Comparison of ENCODE assay signal across 18 cellular contexts in genomic region chr2:197058777-197059176, GRCh38.
A peak's percentile ranks its signal among the peaks of the same experiment; 100 is the strongest.
DNase-seq lines count a peak whose midpoint lies in the region; ATAC-seq and TF ChIP-seq lines count a peak whose summit lies in the region.
"Had no signal": no experiment of that assay in that cellular context is flagged by ENCODE, and none has a peak within 500 bp of the region (broad histone marks: within the 10 kb centered on the region; RNA-seq: fewer than 3 reads in every experiment).

No MANE protein-coding gene starts in this region.

- peaks cover 100% of the 10 kb centered on the region for H3K36me3 Mint-ChIP-seq in CD4-positive, alpha-beta T cell (ENCODE audit: low read depth)
- H3K36me3 Mint-ChIP-seq in immature natural killer cell, result peaks cover 31 to 72% (median 38%) of the 10 kb centered on the region in 3 donors

- CTCF ChIA-PET in CD4-positive, alpha-beta T cell (lab: Charles Lee), result no interaction called here

- peak overlapping the region; percentile 63 for H3K27ac Mint-ChIP-seq in CD4-positive, alpha-beta T cell
- H3K27ac Mint-ChIP-seq in immature natural killer cell, result peak overlapping the region in 5 of 6 donors; percentile 5 to 78 (median 62)

- intact Hi-C loops in CD4-positive, alpha-beta T cell (cut with DNase I, micrococcal nuclease), result no loop called here
- intact Hi-C loops in adrenal gland (cut with DNase I), result no loop called here

- ATAC-seq in CD4-positive, alpha-beta T cell (ENCODE audit: poor library complexity), result no peak
- no peak for ATAC-seq in HG03432 (IDR thresholded peaks at IDR 0.05; ENCODE audit: unreplicated experiment)
- ATAC-seq: HCT116 had no signal

- no peaks in the 10 kb centered on the region for H3K4me1 ChIP-seq in adrenal gland (replicated peaks in 1 of 2)
- H3K4me1 ChIP-seq: BLaER1 treated with 17β-estradiol and CSF1 and Interleukin-3, amounts not matched to agents 10 nM and 100 nM had no signal

- DNase-seq in NCI-H1694 treated with DMSO at 0.1 percent for 48 hours (lab: John Stamatoyannopoulos, UW), result peak; percentile 64
- DNase-seq in NCI-H1694 (lab: John Stamatoyannopoulos, UW), result no peak
- DNase-seq in CD4-positive, alpha-beta T cell, result no peak
- peak; percentile 66 for DNase-seq in SK-N-DZ (ENCODE audit: low spot score)
- DNase-seq in immature natural killer cell, result no peak
- DNase-seq in adrenal gland, result no peak
- DNase-seq in CD1c-positive myeloid dendritic cell (ENCODE audit: extremely low spot score), result no peak
- DNase-seq: 8988T; ACHN; CD4-positive, alpha-beta memory T cell; COR-L47; DMS53; GF-D8; GM23248 had no signal

- peaks cover 13% of the 10 kb centered on the region for H3K9me3 ChIP-seq in CD4-positive, alpha-beta T cell (ENCODE audit: control insufficient read depth, low read length)
- H3K9me3 ChIP-seq in adrenal gland (replicated peaks in 1 of 3), result no peaks in the 10 kb centered on the region

- no peak for TF ChIP-seq CTCF in CD4-positive, alpha-beta T cell (IDR thresholded peaks at IDR 0.05)
- TF ChIP-seq CTCF in adrenal gland (IDR thresholded peaks at IDR 0.05), result no peak

- H3K36me3 ChIP-seq in adrenal gland (replicated peaks in 1 of 2), result peaks cover 0 to 7% of the 10 kb centered on the region in 2 donors

- POLR2A ChIA-PET in CD4-positive, alpha-beta T cell (lab: Charles Lee), result no interaction called here

- H3K4me1 Mint-ChIP-seq in CD4-positive, alpha-beta T cell (ENCODE audit: low read depth), result peaks cover 50% of the 10 kb centered on the region
- H3K4me1 Mint-ChIP-seq in immature natural killer cell, result peaks cover 31 to 77% of the 10 kb centered on the region in 2 donors

- WGBS in adrenal gland, 4 donors, result 86 to 100% (median 96%) methylated on average over 1 of the region's 1 CpG

- no peak for TF ChIP-seq POLR2A in adrenal gland (IDR thresholded peaks at IDR 0.05)

- H3K9me3 Mint-ChIP-seq in CD4-positive, alpha-beta T cell, result peaks cover 5% of the 10 kb centered on the region
- H3K9me3 Mint-ChIP-seq in immature natural killer cell, result peaks cover 0 to 14% (median 6%) of the 10 kb centered on the region in 6 donors

- no peaks in the 10 kb centered on the region for H3K27me3 ChIP-seq in CD4-positive, alpha-beta T cell (ENCODE audit: control insufficient read depth, insufficient read depth, low read length)
- H3K27me3 ChIP-seq in adrenal gland, result no peaks in the 10 kb centered on the region
- H3K27me3 ChIP-seq: BLaER1 treated with 17β-estradiol and CSF1 and Interleukin-3, amounts not matched to agents 10 nM and 100 nM had no signal

- no peaks in the 10 kb centered on the region for H3K27me3 Mint-ChIP-seq in CD4-positive, alpha-beta T cell
- H3K27me3 Mint-ChIP-seq in immature natural killer cell (ENCODE audit: low read depth in 3 of 3), result peaks cover 2 to 7% (median 2%) of the 10 kb centered on the region in 3 donors
- H3K27me3 Mint-ChIP-seq: CD4-positive, alpha-beta memory T cell had no signal

- no peak overlapping the region for H3K4me3 Mint-ChIP-seq in CD4-positive, alpha-beta T cell
- H3K4me3 Mint-ChIP-seq in immature natural killer cell, result no peak overlapping the region
- H3K4me3 Mint-ChIP-seq: CD4-positive, alpha-beta memory T cell had no signal

- no peak overlapping the region for H3K4me3 ChIP-seq in adrenal gland
- H3K4me3 ChIP-seq: BLaER1 treated with 17β-estradiol and CSF1 and Interleukin-3, amounts not matched to agents 10 nM and 100 nM; GM23248 had no signal

- H3K27ac ChIP-seq in CD4-positive, alpha-beta T cell (ENCODE audit: low read depth, low read length), result no peak overlapping the region
- H3K27ac ChIP-seq in adrenal gland, result no peak overlapping the region
- H3K27ac ChIP-seq: BLaER1 treated with 17β-estradiol and CSF1 and Interleukin-3, amounts not matched to agents 10 nM and 100 nM; GM23248; HL-60 had no signal

Comparison
In these comparisons a context has a peak if more than half of its experiments do, and no peak if none do; other contexts are left out.
1. DNase-seq: peak in NCI-H1694 treated with DMSO at 0.1 percent for 48 hours (single experiment) and SK-N-DZ (single experiment); none in NCI-H1694 (single experiment), CD4-positive, alpha-beta T cell (0 of 10), immature natural killer cell (0 of 3), adrenal gland (0 of 7) and CD1c-positive myeloid dendritic cell (single experiment).